ENCODE assay signal across 8 cellular contexts in the genomic region with DNA sequence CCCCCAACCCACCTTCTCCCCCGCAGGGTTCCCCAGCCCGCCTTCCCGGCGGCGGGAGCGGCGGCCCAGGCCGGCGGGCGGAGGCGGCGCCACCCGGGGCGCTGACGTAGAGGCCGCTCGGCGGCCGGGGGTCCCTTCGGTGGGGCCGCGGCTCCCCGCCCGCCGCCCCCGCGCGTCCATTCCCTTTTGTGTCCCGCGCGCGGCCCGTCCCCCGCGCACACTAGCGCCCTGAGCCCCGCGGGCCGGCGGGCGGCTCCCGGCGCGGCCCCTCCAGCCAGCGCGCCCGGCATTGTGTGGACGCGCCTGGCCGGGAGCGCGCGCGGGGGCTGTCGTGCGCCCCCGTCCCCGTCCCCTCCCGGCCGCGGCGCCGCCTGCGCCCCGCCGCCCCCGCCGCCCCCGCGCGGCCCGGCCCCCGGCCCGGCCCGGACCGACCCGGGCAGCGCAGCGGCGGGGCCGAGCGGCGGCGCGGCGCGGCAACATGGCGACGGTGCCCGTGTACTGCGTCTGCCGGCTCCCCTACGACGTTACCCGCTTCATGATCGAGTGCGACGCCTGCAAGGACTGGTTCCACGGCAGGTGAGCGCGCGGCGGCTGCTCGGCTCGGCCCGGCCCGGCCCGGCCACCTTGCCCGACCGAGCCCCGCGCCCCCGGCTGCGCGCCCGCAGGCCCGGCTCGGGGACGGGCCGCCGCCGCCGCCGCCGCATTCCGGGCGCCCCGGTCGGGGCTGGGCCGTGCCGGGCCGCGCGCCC. TPM values are rescaled to one million over a fixed set of nuclear protein-coding genes. Genes with fewer than 3 reads are reported as not detected.
A peak's percentile ranks its signal among the peaks of the same experiment; 100 is the strongest.
DNase-seq lines count a peak whose midpoint lies in the region; ATAC-seq and TF ChIP-seq lines count a peak whose summit lies in the region.

A gene (plus strand): TSS at position 289 of the 749 bp plus-strand sequence. CDS start 190 bp downstream, at position 479.

- H3K4me3 ChIP-seq in choroid plexus epithelial cell (ENCODE audit: low read depth, low read length) (peak within 1 kb of the TSS; percentile 68), right lobe of liver (peak within 1 kb of the TSS; percentile 73 to 82 (median 75))

- H3K27me3 ChIP-seq in right lobe of liver, result no peaks in the 10 kb centered on the region

- DNase-seq in GM13976 (ENCODE audit: low spot score) (peak; percentile 78), choroid plexus epithelial cell (ENCODE audit: low read depth) (no peak), right lobe of liver (peak in 1 of 3 donors; percentile 54), AML-193 (lab: John Stamatoyannopoulos, UW) (no peak), epidermal melanocyte (ENCODE audit: insufficient read length, low spot score) (no peak)
- no peak for DNase-seq in stimulated activated naive B cell treated with anti-CD40 and anti-IgM and Interleukin-4, amounts not matched to agents 10 μg/mL and 1 μg/mL and 100 μg/mL, for 72 hours

- no peak for TF ChIP-seq CTCF in GM13976 (IDR thresholded peaks at IDR 0.05; ENCODE audit: borderline replicate concordance, control extremely low read depth, extremely low read depth, insufficient read depth, missing control alignments)
- no peak for TF ChIP-seq CTCF in choroid plexus epithelial cell (conservative IDR thresholded peaks at IDR 0.05; ENCODE audit: low read depth, low read length)
- no peak for TF ChIP-seq CTCF in right lobe of liver (IDR thresholded peaks at IDR 0.05)

- peaks cover 0 to 29% (median 13%) of the 10 kb centered on the region in 4 donors for H3K4me1 ChIP-seq in right lobe of liver

- peak within 1 kb of the TSS; percentile 93 for H3K4me3 Mint-ChIP-seq in T-helper 1 cell treated with Interleukin-12 subunit alpha and Interleukin-12 subunit beta and Interleukin-4 antibody, amounts not matched to agents 30 μg/mL and 1 μg/mL, for 36 hours
- H3K4me3 Mint-ChIP-seq in stimulated activated naive B cell treated with anti-CD40 and anti-IgM and Interleukin-4, amounts not matched to agents 10 μg/mL and 1 μg/mL and 100 μg/mL, for 72 hours, result peak within 1 kb of the TSS; percentile 92 to 94

- H3K9me3 ChIP-seq in right lobe of liver, result no peaks in the 10 kb centered on the region

- ATAC-seq in HG02884 (IDR thresholded peaks at IDR 0.05; ENCODE audit: unreplicated experiment) (peak; percentile 42), right lobe of liver (peak; percentile 27 to 50 (median 46))
- ATAC-seq in stimulated activated naive B cell treated with anti-CD40 and anti-IgM and Interleukin-4, amounts not matched to agents 10 μg/mL and 1 μg/mL and 100 μg/mL, for 72 hours (replicated peaks), result peak; percentile 63 to 65

- H3K9me3 Mint-ChIP-seq in T-helper 1 cell treated with Interleukin-12 subunit alpha and Interleukin-12 subunit beta and Interleukin-4 antibody, amounts not matched to agents 30 μg/mL and 1 μg/mL, for 36 hours, result no peaks in the 10 kb centered on the region
- H3K9me3 Mint-ChIP-seq in stimulated activated naive B cell treated with anti-CD40 and anti-IgM and Interleukin-4, amounts not matched to agents 10 μg/mL and 1 μg/mL and 100 μg/mL, for 72 hours, result no peaks in the 10 kb centered on the region

- in situ Hi-C loops in GM13976 (cut with MboI; ENCODE audit: low sequenced_read_pairs, unreplicated experiment), result no loop called here

- peaks cover 3% of the 10 kb centered on the region for H3K36me3 Mint-ChIP-seq in T-helper 1 cell treated with Interleukin-12 subunit alpha and Interleukin-12 subunit beta and Interleukin-4 antibody, amounts not matched to agents 30 μg/mL and 1 μg/mL, for 36 hours (ENCODE audit: low read depth)
- peaks cover 0 to 2% of the 10 kb centered on the region in 2 donors for H3K36me3 Mint-ChIP-seq in stimulated activated naive B cell treated with anti-CD40 and anti-IgM and Interleukin-4, amounts not matched to agents 10 μg/mL and 1 μg/mL and 100 μg/mL, for 72 hours

- H3K4me1 Mint-ChIP-seq in T-helper 1 cell treated with Interleukin-12 subunit alpha and Interleukin-12 subunit beta and Interleukin-4 antibody, amounts not matched to agents 30 μg/mL and 1 μg/mL, for 36 hours (ENCODE audit: low read depth), result peaks cover 25% of the 10 kb centered on the region
- peaks cover 25 to 56% of the 10 kb centered on the region in 2 donors for H3K4me1 Mint-ChIP-seq in stimulated activated naive B cell treated with anti-CD40 and anti-IgM and Interleukin-4, amounts not matched to agents 10 μg/mL and 1 μg/mL and 100 μg/mL, for 72 hours

- H3K27ac ChIP-seq in right lobe of liver, result peak within 1 kb of the TSS; percentile 78 to 86 (median 83)

- no peaks in the 10 kb centered on the region for H3K27me3 Mint-ChIP-seq in T-helper 1 cell treated with Interleukin-12 subunit alpha and Interleukin-12 subunit beta and Interleukin-4 antibody, amounts not matched to agents 30 μg/mL and 1 μg/mL, for 36 hours (ENCODE audit: low read depth)
- no peaks in the 10 kb centered on the region for H3K27me3 Mint-ChIP-seq in stimulated activated naive B cell treated with anti-CD40 and anti-IgM and Interleukin-4, amounts not matched to agents 10 μg/mL and 1 μg/mL and 100 μg/mL, for 72 hours

- TF ChIP-seq POLR2A in right lobe of liver (IDR thresholded peaks at IDR 0.05), result no peak

- H3K27ac Mint-ChIP-seq in T-helper 1 cell treated with Interleukin-12 subunit alpha and Interleukin-12 subunit beta and Interleukin-4 antibody, amounts not matched to agents 30 μg/mL and 1 μg/mL, for 36 hours, result peak within 1 kb of the TSS; percentile 93
- peak within 1 kb of the TSS; percentile 95 for H3K27ac Mint-ChIP-seq in stimulated activated naive B cell treated with anti-CD40 and anti-IgM and Interleukin-4, amounts not matched to agents 10 μg/mL and 1 μg/mL and 100 μg/mL, for 72 hours

- intact Hi-C loops in right lobe of liver (cut with DNase I), result no loop called here

- WGBS in right lobe of liver (ENCODE audit: insufficient coverage, low coverage, low lambda C conversion rate, missing lambda C conversion rate), result 0% methylated on average over 26 of the region's 134 CpGs

- no peaks in the 10 kb centered on the region for H3K36me3 ChIP-seq in right lobe of liver

RNA-seq across cellular contexts. Expression of the gene that starts here (rescaled TPM):
- 1 to 10 TPM; 6.3 to 8.5 (median 6.8) TPM for total RNA-seq in right lobe of liver
